ENCODE assay signal across 10 cellular contexts in genomic region chr3:155065537-155065936, GRCh38. TPM values are rescaled to one million over a fixed set of nuclear protein-coding genes. Genes with fewer than 3 reads are reported as not detected.
DNase-seq lines count a peak whose midpoint lies in the region; ATAC-seq, FAIRE-seq and TF ChIP-seq lines count a peak whose summit lies in the region.
"Had no signal": no experiment of that assay in that cellular context is flagged by ENCODE, and none has a peak within 500 bp of the region (broad histone marks: within the 10 kb centered on the region; RNA-seq: fewer than 3 reads in every experiment).

No MANE protein-coding gene starts in this region.

- no peaks in the 10 kb centered on the region for H3K9me2 ChIP-seq in PC-3 (replicated peaks; ENCODE audit: low read length)

- no peak for FAIRE-seq in urothelium cell line (lab: Jason Lieb, UNC)

- no peak for DNase-seq in activated CD8-positive, alpha-beta T cell treated with anti-CD3 and anti-CD28 coated beads for 36 hours
- no peak for DNase-seq in activated CD8-positive, alpha-beta T cell treated with anti-CD3 and anti-CD28 coated beads, Interleukin-2, amount 10 ng/mL, durations not matched to agents 7 days and 5 days
- DNase-seq in PC-3, result peak; percentile 50
- DNase-seq in fibroblast of mammary gland (ENCODE audit: low read depth), result peak; percentile 96
- no peak for DNase-seq in stimulated activated naive B cell treated with anti-CD40 and anti-IgM and Interleukin-4, amounts not matched to agents 10 μg/mL and 1 μg/mL and 100 μg/mL, for 72 hours
- DNase-seq in activated CD4-positive, CD25-positive, alpha-beta regulatory T cell (lab: John Stamatoyannopoulos, UW), result no peak
- DNase-seq in urothelium cell line (ENCODE audit: low spot score), result no peak
- DNase-seq: activated CD8-positive, alpha-beta memory T cell treated with anti-CD3 and anti-CD28 coated beads, Interleukin-2, amount 50 U/mL, for 4 hours; NCI-H187 had no signal

- H3K27ac ChIP-seq in PC-3 (ENCODE audit: low read length), result no peak overlapping the region

- H3K9me3 Mint-ChIP-seq in activated CD8-positive, alpha-beta T cell treated with anti-CD3 and anti-CD28 coated beads for 36 hours, result no peaks in the 10 kb centered on the region
- no peaks in the 10 kb centered on the region for H3K9me3 Mint-ChIP-seq in activated CD8-positive, alpha-beta T cell treated with anti-CD3 and anti-CD28 coated beads, Interleukin-2, amount 10 ng/mL, durations not matched to agents 7 days and 5 days (ENCODE audit: insufficient read depth)
- H3K9me3 Mint-ChIP-seq in stimulated activated naive B cell treated with anti-CD40 and anti-IgM and Interleukin-4, amounts not matched to agents 10 μg/mL and 1 μg/mL and 100 μg/mL, for 72 hours, result no peaks in the 10 kb centered on the region

- POLR2A ChIA-PET in activated CD8-positive, alpha-beta T cell treated with anti-CD3 and anti-CD28 coated beads for 36 hours (lab: Charles Lee), result no interaction called here
- POLR2A ChIA-PET in activated CD8-positive, alpha-beta T cell treated with anti-CD3 and anti-CD28 coated beads, Interleukin-2, amount 10 ng/mL, durations not matched to agents 7 days and 5 days (lab: Charles Lee), result no interaction called here
- POLR2A ChIA-PET in PC-3 (lab: Charles Lee; ENCODE audit: unreplicated experiment), result no interaction called here

- H3K4me2 ChIP-seq in PC-3 (ENCODE audit: low read length), result no peak overlapping the region

- CTCF ChIA-PET in activated CD8-positive, alpha-beta T cell treated with anti-CD3 and anti-CD28 coated beads for 36 hours (lab: Charles Lee), result interaction anchor here (2.1 kb wide), 1 partner anchor 13 kb away, joined by 6 read pairs; no protein-coding TSS in a partner anchor
- CTCF ChIA-PET in activated CD8-positive, alpha-beta T cell treated with anti-CD3 and anti-CD28 coated beads, Interleukin-2, amount 10 ng/mL, durations not matched to agents 7 days and 5 days (lab: Charles Lee), result no interaction called here
- CTCF ChIA-PET in PC-3 (lab: Charles Lee), result no interaction called here

- no peaks in the 10 kb centered on the region for H3K27me3 Mint-ChIP-seq in activated CD8-positive, alpha-beta T cell treated with anti-CD3 and anti-CD28 coated beads for 36 hours
- no peaks in the 10 kb centered on the region for H3K27me3 Mint-ChIP-seq in activated CD8-positive, alpha-beta T cell treated with anti-CD3 and anti-CD28 coated beads, Interleukin-2, amount 10 ng/mL, durations not matched to agents 7 days and 5 days (ENCODE audit: low read depth)
- H3K27me3 Mint-ChIP-seq in stimulated activated naive B cell treated with anti-CD40 and anti-IgM and Interleukin-4, amounts not matched to agents 10 μg/mL and 1 μg/mL and 100 μg/mL, for 72 hours, result no peaks in the 10 kb centered on the region

- H3K9me3 ChIP-seq in PC-3 (ENCODE audit: low read length), result no peaks in the 10 kb centered on the region

- H3K9ac ChIP-seq in PC-3 (ENCODE audit: low read length), result no peak overlapping the region

- H3K27ac Mint-ChIP-seq in activated CD8-positive, alpha-beta T cell treated with anti-CD3 and anti-CD28 coated beads for 36 hours, result no peak overlapping the region
- no peak overlapping the region for H3K27ac Mint-ChIP-seq in activated CD8-positive, alpha-beta T cell treated with anti-CD3 and anti-CD28 coated beads, Interleukin-2, amount 10 ng/mL, durations not matched to agents 7 days and 5 days
- H3K27ac Mint-ChIP-seq in stimulated activated naive B cell treated with anti-CD40 and anti-IgM and Interleukin-4, amounts not matched to agents 10 μg/mL and 1 μg/mL and 100 μg/mL, for 72 hours, result no peak overlapping the region

- H3K4me3 ChIP-seq in PC-3 (ENCODE audit: low read length), result no peak overlapping the region
- H3K4me3 ChIP-seq in fibroblast of mammary gland (ENCODE audit: control insufficient read depth, low read depth, low read length), result no peak overlapping the region

- H4K20me1 ChIP-seq in PC-3 (ENCODE audit: low read length), result no peaks in the 10 kb centered on the region

- H3K36me3 ChIP-seq in PC-3 (ENCODE audit: low read depth, low read length), result no peaks in the 10 kb centered on the region

- H3K27me3 ChIP-seq in PC-3 (ENCODE audit: low read length), result no peaks in the 10 kb centered on the region

- BruUV-seq in PC-3 (replicated peaks; lab: Mats Ljungman, UMichigan), result no TSS peak

- ATAC-seq in activated CD8-positive, alpha-beta T cell treated with anti-CD3 and anti-CD28 coated beads for 36 hours, result peak; percentile 49
- no peak for ATAC-seq in activated CD8-positive, alpha-beta T cell treated with anti-CD3 and anti-CD28 coated beads, Interleukin-2, amount 10 ng/mL, durations not matched to agents 7 days and 5 days
- ATAC-seq in PC-3, result peak; percentile 56; the same call in 1 of the 2 replicates
- ATAC-seq in stimulated activated naive B cell treated with anti-CD40 and anti-IgM and Interleukin-4, amounts not matched to agents 10 μg/mL and 1 μg/mL and 100 μg/mL, for 72 hours (replicated peaks), result peak; percentile 55 to 82
- no peak for ATAC-seq in GM18517 (IDR thresholded peaks at IDR 0.05; ENCODE audit: unreplicated experiment)

- no peaks in the 10 kb centered on the region for H3K36me3 Mint-ChIP-seq in activated CD8-positive, alpha-beta T cell treated with anti-CD3 and anti-CD28 coated beads for 36 hours (ENCODE audit: low read depth)
- no peaks in the 10 kb centered on the region for H3K36me3 Mint-ChIP-seq in activated CD8-positive, alpha-beta T cell treated with anti-CD3 and anti-CD28 coated beads, Interleukin-2, amount 10 ng/mL, durations not matched to agents 7 days and 5 days (ENCODE audit: low read depth)
- no peaks in the 10 kb centered on the region for H3K36me3 Mint-ChIP-seq in stimulated activated naive B cell treated with anti-CD40 and anti-IgM and Interleukin-4, amounts not matched to agents 10 μg/mL and 1 μg/mL and 100 μg/mL, for 72 hours

- H3K4me3 Mint-ChIP-seq in activated CD8-positive, alpha-beta T cell treated with anti-CD3 and anti-CD28 coated beads for 36 hours, result no peak overlapping the region
- no peak overlapping the region for H3K4me3 Mint-ChIP-seq in activated CD8-positive, alpha-beta T cell treated with anti-CD3 and anti-CD28 coated beads, Interleukin-2, amount 10 ng/mL, durations not matched to agents 7 days and 5 days
- no peak overlapping the region for H3K4me3 Mint-ChIP-seq in stimulated activated naive B cell treated with anti-CD40 and anti-IgM and Interleukin-4, amounts not matched to agents 10 μg/mL and 1 μg/mL and 100 μg/mL, for 72 hours

- H3K79me2 ChIP-seq in PC-3 (ENCODE audit: low read length), result no peaks in the 10 kb centered on the region

- intact Hi-C loops in activated CD8-positive, alpha-beta T cell treated with anti-CD3 and anti-CD28 coated beads for 36 hours (cut with micrococcal nuclease), result no loop called here
- intact Hi-C loops in PC-3 (cut with micrococcal nuclease), result no loop called here

- H3K4me1 Mint-ChIP-seq in activated CD8-positive, alpha-beta T cell treated with anti-CD3 and anti-CD28 coated beads for 36 hours (ENCODE audit: low read depth), result no peaks in the 10 kb centered on the region
- no peaks in the 10 kb centered on the region for H3K4me1 Mint-ChIP-seq in activated CD8-positive, alpha-beta T cell treated with anti-CD3 and anti-CD28 coated beads, Interleukin-2, amount 10 ng/mL, durations not matched to agents 7 days and 5 days (ENCODE audit: low read depth)
- H3K4me1 Mint-ChIP-seq in stimulated activated naive B cell treated with anti-CD40 and anti-IgM and Interleukin-4, amounts not matched to agents 10 μg/mL and 1 μg/mL and 100 μg/mL, for 72 hours, result peaks cover 0 to 2% of the 10 kb centered on the region in 2 donors

- H3F3A ChIP-seq in PC-3 (ENCODE audit: low read length, unreplicated experiment), result no peaks in the 10 kb centered on the region

- no peaks in the 10 kb centered on the region for H3K4me1 ChIP-seq in PC-3 (ENCODE audit: insufficient read depth, low read length)

- no peak for TF ChIP-seq CTCF in activated CD8-positive, alpha-beta T cell treated with anti-CD3 and anti-CD28 coated beads for 36 hours (IDR thresholded peaks at IDR 0.05)
- TF ChIP-seq CTCF in PC-3 (conservative IDR thresholded peaks at IDR 0.05; ENCODE audit: low read depth, low read length) (no peak), fibroblast of mammary gland (conservative IDR thresholded peaks at IDR 0.05; ENCODE audit: control insufficient read depth, insufficient read depth, low read depth, low read length) (no peak)

- no peak overlapping the region for H2AFZ ChIP-seq in PC-3 (ENCODE audit: low read length)

RNA-seq across cellular contexts. Expression of gene MME, which starts 14.6 kb away (rescaled TPM):
- total RNA-seq in activated CD8-positive, alpha-beta T cell treated with anti-CD3 and anti-CD28 coated beads for 36 hours, result not detected
- total RNA-seq in activated CD8-positive, alpha-beta T cell treated with anti-CD3 and anti-CD28 coated beads, Interleukin-2, amount 10 ng/mL, durations not matched to agents 7 days and 5 days, result not detected
- 1.2 and 3.1 TPM in 2 replicates for total RNA-seq in PC-3 (2014; rRNA removed)

Comparison
In these comparisons a context has a peak if more than half of its experiments do, and no peak if none do; other contexts are left out.
1. ATAC-seq: peak in activated CD8-positive, alpha-beta T cell treated with anti-CD3 and anti-CD28 coated beads for 36 hours (single experiment), PC-3 (single experiment) and stimulated activated naive B cell treated with anti-CD40 and anti-IgM and Interleukin-4, amounts not matched to agents 10 μg/mL and 1 μg/mL and 100 μg/mL, for 72 hours (2 of 2); none in activated CD8-positive, alpha-beta T cell treated with anti-CD3 and anti-CD28 coated beads, Interleukin-2, amount 10 ng/mL, durations not matched to agents 7 days and 5 days (single experiment) and GM18517 (single experiment).
2. DNase-seq: peak in PC-3 (single experiment) and fibroblast of mammary gland (single experiment); none in activated CD8-positive, alpha-beta T cell treated with anti-CD3 and anti-CD28 coated beads for 36 hours (single experiment), activated CD8-positive, alpha-beta T cell treated with anti-CD3 and anti-CD28 coated beads, Interleukin-2, amount 10 ng/mL, durations not matched to agents 7 days and 5 days (single experiment), stimulated activated naive B cell treated with anti-CD40 and anti-IgM and Interleukin-4, amounts not matched to agents 10 μg/mL and 1 μg/mL and 100 μg/mL, for 72 hours (single experiment), activated CD4-positive, CD25-positive, alpha-beta regulatory T cell (0 of 4) and urothelium cell line (single experiment).